1 cellular context compared by ENCODE assay signal in the genomic region with DNA sequence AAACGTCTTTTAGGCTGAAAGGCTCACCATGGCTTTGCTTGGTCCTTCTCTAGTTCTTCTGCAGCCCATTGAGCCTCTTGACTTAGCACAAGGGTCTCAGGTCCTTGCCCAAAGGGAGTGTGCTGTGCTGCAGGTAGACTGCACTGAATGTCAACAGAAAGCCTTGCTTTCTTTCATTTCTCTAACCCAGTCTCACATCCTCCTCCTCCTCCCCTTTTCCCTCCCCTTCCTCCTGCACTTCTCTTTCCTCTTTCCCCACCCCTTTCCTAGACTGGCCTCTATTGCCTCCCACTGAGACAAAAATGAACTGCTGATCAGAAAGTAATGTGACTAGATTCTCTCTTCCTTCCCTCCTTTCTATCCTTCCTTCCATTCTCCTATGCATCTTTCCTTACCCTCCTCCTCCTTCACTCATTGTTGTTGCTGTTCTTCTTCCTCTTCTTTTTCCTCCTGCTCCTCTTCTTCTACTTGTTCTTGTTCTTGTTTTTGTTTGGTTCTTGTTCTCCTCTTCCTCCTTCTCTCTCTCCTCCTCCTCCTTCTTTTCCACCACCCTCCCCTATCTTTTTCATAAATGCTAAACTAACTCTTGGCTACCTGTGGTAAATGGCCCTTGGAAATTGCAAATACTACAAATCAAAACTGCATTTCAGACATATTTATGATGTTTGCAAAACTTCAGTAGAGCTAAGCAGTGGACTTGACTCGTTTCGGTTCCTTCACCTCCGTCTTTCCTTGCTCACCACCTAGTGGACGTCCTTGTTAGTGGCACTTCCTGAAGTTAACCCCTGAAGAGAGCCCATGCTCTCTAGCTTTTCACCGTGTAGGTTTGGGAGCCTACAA.
TF ChIP-seq lines count a peak whose summit lies in the region.

A gene (minus strand): TSS at position 152 of the 840 bp plus-strand sequence. CDS start 122 bp downstream, at position 30.

TF ChIP-seq in GM12878, 131 proteins besides CTCF, POLR2A, EP300 and RAD21 (continued from another document and continues in another):
- TF ChIP-seq, protein P1, sequence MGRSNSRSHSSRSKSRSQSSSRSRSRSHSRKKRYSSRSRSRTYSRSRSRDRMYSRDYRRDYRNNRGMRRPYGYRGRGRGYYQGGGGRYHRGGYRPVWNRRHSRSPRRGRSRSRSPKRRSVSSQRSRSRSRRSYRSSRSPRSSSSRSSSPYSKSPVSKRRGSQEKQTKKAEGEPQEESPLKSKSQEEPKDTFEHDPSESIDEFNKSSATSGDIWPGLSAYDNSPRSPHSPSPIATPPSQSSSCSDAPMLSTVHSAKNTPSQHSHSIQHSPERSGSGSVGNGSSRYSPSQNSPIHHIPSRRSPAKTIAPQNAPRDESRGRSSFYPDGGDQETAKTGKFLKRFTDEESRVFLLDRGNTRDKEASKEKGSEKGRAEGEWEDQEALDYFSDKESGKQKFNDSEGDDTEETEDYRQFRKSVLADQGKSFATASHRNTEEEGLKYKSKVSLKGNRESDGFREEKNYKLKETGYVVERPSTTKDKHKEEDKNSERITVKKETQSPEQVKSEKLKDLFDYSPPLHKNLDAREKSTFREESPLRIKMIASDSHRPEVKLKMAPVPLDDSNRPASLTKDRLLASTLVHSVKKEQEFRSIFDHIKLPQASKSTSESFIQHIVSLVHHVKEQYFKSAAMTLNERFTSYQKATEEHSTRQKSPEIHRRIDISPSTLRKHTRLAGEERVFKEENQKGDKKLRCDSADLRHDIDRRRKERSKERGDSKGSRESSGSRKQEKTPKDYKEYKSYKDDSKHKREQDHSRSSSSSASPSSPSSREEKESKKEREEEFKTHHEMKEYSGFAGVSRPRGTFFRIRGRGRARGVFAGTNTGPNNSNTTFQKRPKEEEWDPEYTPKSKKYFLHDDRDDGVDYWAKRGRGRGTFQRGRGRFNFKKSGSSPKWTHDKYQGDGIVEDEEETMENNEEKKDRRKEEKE (IDR thresholded peaks at IDR 0.05), result no peak
- TF ChIP-seq JUNB (IDR thresholded peaks at IDR 0.05) (no peak), ZBED1 (IDR thresholded peaks at IDR 0.05; ENCODE audit: borderline replicate concordance) (no peak), TCF12 (IDR thresholded peaks at IDR 0.05; ENCODE audit: low read depth, low read length) (no peak), LARP7 (IDR thresholded peaks at IDR 0.05) (no peak), YY1 (IDR thresholded peaks at IDR 0.05; ENCODE audit: low read depth, low read length) (peak; percentile 75), SRF (IDR thresholded peaks at IDR 0.05; ENCODE audit: low read depth in 2 of 2, low read length in 2 of 2) (no peak), ZNF217 (IDR thresholded peaks at IDR 0.05) (no peak), ZNF24 (IDR thresholded peaks at IDR 0.05) (no peak; the same call in 1 of the 2 replicates), TARDBP (IDR thresholded peaks at IDR 0.05; ENCODE audit: borderline replicate concordance) (no peak), POLR2AphosphoS5 (IDR thresholded peaks at IDR 0.05; ENCODE audit: low read length) (no peak), NR2C1 (IDR thresholded peaks at IDR 0.05) (no peak), HDGF (IDR thresholded peaks at IDR 0.05) (peak; percentile 95), STAT1 (conservative IDR thresholded peaks at IDR 0.05) (no peak), SIX5 (IDR thresholded peaks at IDR 0.05; ENCODE audit: low read depth, low read length, severe bottlenecking) (no peak), SREBF2 (IDR thresholded peaks at IDR 0.05; ENCODE audit: low read length) (no peak), BACH1 (IDR thresholded peaks at IDR 0.05; ENCODE audit: borderline replicate concordance) (no peak), GATAD2B (conservative IDR thresholded peaks at IDR 0.05; ENCODE audit: low read depth) (no peak), RB1 (IDR thresholded peaks at IDR 0.05; ENCODE audit: borderline replicate concordance) (no peak), ZNF384 (IDR thresholded peaks at IDR 0.05; ENCODE audit: borderline replicate concordance, low read depth, low read length) (no peak), CBX3 (IDR thresholded peaks at IDR 0.05; ENCODE audit: borderline replicate concordance, low read depth) (no peak), KDM1A (IDR thresholded peaks at IDR 0.05; ENCODE audit: borderline replicate concordance) (no peak), DPF2 (IDR thresholded peaks at IDR 0.05) (no peak), BHLHE40 (IDR thresholded peaks at IDR 0.05; ENCODE audit: borderline replicate concordance in 1 of 2, low read depth in 2 of 2, low read length in 1 of 2) (no peak), RELA (IDR thresholded peaks at IDR 0.05; ENCODE audit: borderline replicate concordance, partially characterized antibody) (no peak), POU2F2 (IDR thresholded peaks at IDR 0.05; ENCODE audit: borderline replicate concordance, low read depth, low read length) (0 out of 3 replicates have a peak, but pooled peaks have one; percentile 33), ZNF622 (IDR thresholded peaks at IDR 0.05) (no peak), CREB1 (IDR thresholded peaks at IDR 0.05; ENCODE audit: low read depth) (no peak), SMC3 (IDR thresholded peaks at IDR 0.05; ENCODE audit: borderline replicate concordance, low read length) (peak; percentile 97), ZZZ3 (IDR thresholded peaks at IDR 0.05; ENCODE audit: control insufficient read depth, insufficient read length, low read depth) (no peak)
- TF ChIP-seq, protein P2, sequence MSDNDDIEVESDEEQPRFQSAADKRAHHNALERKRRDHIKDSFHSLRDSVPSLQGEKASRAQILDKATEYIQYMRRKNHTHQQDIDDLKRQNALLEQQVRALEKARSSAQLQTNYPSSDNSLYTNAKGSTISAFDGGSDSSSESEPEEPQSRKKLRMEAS (IDR thresholded peaks at IDR 0.05; ENCODE audit: low read depth, low read length), result no peak
- TF ChIP-seq, protein P3, sequence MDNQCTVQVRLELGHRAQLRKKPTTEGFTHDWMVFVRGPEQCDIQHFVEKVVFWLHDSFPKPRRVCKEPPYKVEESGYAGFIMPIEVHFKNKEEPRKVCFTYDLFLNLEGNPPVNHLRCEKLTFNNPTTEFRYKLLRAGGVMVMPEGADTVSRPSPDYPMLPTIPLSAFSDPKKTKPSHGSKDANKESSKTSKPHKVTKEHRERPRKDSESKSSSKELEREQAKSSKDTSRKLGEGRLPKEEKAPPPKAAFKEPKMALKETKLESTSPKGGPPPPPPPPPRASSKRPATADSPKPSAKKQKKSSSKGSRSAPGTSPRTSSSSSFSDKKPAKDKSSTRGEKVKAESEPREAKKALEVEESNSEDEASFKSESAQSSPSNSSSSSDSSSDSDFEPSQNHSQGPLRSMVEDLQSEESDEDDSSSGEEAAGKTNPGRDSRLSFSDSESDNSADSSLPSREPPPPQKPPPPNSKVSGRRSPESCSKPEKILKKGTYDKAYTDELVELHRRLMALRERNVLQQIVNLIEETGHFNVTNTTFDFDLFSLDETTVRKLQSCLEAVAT (IDR thresholded peaks at IDR 0.05), result peak; percentile 76
- TF ChIP-seq, protein P4, sequence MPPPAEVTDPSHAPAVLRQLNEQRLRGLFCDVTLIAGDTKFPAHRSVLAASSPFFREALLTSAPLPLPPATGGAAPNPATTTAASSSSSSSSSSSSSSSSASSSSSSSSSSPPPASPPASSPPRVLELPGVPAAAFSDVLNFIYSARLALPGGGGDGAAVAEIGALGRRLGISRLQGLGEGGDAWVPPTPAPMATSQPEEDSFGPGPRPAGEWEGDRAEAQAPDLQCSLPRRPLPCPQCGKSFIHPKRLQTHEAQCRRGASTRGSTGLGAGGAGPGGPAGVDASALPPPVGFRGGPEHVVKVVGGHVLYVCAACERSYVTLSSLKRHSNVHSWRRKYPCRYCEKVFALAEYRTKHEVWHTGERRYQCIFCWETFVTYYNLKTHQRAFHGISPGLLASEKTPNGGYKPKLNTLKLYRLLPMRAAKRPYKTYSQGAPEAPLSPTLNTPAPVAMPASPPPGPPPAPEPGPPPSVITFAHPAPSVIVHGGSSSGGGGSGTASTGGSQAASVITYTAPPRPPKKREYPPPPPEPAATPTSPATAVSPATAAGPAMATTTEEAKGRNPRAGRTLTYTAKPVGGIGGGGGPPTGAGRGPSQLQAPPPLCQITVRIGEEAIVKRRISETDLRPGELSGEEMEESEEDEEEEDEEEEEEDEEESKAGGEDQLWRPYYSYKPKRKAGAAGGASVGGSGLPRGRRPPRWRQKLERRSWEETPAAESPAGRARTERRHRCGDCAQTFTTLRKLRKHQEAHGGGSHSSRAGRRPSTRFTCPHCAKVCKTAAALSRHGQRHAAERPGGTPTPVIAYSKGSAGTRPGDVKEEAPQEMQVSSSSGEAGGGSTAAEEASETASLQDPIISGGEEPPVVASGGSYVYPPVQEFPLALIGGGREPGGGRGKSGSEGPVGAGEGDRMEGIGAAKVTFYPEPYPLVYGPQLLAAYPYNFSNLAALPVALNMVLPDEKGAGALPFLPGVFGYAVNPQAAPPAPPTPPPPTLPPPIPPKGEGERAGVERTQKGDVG (CRISPR knock-in tag; IDR thresholded peaks at IDR 0.05), result no peak
- TF ChIP-seq, protein P5, sequence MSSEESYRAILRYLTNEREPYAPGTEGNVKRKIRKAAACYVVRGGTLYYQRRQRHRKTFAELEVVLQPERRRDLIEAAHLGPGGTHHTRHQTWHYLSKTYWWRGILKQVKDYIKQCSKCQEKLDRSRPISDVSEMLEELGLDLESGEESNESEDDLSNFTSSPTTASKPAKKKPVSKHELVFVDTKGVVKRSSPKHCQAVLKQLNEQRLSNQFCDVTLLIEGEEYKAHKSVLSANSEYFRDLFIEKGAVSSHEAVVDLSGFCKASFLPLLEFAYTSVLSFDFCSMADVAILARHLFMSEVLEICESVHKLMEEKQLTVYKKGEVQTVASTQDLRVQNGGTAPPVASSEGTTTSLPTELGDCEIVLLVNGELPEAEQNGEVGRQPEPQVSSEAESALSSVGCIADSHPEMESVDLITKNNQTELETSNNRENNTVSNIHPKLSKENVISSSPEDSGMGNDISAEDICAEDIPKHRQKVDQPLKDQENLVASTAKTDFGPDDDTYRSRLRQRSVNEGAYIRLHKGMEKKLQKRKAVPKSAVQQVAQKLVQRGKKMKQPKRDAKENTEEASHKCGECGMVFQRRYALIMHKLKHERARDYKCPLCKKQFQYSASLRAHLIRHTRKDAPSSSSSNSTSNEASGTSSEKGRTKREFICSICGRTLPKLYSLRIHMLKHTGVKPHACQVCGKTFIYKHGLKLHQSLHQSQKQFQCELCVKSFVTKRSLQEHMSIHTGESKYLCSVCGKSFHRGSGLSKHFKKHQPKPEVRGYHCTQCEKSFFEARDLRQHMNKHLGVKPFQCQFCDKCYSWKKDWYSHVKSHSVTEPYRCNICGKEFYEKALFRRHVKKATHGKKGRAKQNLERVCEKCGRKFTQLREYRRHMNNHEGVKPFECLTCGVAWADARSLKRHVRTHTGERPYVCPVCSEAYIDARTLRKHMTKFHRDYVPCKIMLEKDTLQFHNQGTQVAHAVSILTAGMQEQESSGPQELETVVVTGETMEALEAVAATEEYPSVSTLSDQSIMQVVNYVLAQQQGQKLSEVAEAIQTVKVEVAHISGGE (CRISPR knock-in tag; IDR thresholded peaks at IDR 0.05), result no peak
- TF ChIP-seq, protein P6, sequence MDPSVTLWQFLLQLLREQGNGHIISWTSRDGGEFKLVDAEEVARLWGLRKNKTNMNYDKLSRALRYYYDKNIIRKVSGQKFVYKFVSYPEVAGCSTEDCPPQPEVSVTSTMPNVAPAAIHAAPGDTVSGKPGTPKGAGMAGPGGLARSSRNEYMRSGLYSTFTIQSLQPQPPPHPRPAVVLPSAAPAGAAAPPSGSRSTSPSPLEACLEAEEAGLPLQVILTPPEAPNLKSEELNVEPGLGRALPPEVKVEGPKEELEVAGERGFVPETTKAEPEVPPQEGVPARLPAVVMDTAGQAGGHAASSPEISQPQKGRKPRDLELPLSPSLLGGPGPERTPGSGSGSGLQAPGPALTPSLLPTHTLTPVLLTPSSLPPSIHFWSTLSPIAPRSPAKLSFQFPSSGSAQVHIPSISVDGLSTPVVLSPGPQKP (IDR thresholded peaks at IDR 0.05; ENCODE audit: low read depth, low read length), result no peak
- TF ChIP-seq, protein P7, sequence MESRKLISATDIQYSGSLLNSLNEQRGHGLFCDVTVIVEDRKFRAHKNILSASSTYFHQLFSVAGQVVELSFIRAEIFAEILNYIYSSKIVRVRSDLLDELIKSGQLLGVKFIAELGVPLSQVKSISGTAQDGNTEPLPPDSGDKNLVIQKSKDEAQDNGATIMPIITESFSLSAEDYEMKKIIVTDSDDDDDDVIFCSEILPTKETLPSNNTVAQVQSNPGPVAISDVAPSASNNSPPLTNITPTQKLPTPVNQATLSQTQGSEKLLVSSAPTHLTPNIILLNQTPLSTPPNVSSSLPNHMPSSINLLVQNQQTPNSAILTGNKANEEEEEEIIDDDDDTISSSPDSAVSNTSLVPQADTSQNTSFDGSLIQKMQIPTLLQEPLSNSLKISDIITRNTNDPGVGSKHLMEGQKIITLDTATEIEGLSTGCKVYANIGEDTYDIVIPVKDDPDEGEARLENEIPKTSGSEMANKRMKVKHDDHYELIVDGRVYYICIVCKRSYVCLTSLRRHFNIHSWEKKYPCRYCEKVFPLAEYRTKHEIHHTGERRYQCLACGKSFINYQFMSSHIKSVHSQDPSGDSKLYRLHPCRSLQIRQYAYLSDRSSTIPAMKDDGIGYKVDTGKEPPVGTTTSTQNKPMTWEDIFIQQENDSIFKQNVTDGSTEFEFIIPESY (IDR thresholded peaks at IDR 0.05), result no peak
- TF ChIP-seq, protein P8, sequence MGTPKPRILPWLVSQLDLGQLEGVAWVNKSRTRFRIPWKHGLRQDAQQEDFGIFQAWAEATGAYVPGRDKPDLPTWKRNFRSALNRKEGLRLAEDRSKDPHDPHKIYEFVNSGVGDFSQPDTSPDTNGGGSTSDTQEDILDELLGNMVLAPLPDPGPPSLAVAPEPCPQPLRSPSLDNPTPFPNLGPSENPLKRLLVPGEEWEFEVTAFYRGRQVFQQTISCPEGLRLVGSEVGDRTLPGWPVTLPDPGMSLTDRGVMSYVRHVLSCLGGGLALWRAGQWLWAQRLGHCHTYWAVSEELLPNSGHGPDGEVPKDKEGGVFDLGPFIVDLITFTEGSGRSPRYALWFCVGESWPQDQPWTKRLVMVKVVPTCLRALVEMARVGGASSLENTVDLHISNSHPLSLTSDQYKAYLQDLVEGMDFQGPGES (IDR thresholded peaks at IDR 0.05), result no peak; the same call in 1 of the 2 replicates
- TF ChIP-seq, protein P9, sequence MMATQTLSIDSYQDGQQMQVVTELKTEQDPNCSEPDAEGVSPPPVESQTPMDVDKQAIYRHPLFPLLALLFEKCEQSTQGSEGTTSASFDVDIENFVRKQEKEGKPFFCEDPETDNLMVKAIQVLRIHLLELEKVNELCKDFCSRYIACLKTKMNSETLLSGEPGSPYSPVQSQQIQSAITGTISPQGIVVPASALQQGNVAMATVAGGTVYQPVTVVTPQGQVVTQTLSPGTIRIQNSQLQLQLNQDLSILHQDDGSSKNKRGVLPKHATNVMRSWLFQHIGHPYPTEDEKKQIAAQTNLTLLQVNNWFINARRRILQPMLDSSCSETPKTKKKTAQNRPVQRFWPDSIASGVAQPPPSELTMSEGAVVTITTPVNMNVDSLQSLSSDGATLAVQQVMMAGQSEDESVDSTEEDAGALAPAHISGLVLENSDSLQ (IDR thresholded peaks at IDR 0.05), result no peak
- TF ChIP-seq, protein P10, sequence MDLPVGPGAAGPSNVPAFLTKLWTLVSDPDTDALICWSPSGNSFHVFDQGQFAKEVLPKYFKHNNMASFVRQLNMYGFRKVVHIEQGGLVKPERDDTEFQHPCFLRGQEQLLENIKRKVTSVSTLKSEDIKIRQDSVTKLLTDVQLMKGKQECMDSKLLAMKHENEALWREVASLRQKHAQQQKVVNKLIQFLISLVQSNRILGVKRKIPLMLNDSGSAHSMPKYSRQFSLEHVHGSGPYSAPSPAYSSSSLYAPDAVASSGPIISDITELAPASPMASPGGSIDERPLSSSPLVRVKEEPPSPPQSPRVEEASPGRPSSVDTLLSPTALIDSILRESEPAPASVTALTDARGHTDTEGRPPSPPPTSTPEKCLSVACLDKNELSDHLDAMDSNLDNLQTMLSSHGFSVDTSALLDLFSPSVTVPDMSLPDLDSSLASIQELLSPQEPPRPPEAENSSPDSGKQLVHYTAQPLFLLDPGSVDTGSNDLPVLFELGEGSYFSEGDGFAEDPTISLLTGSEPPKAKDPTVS (IDR thresholded peaks at IDR 0.05; ENCODE audit: low read depth, low read length), result no peak
